In the genomic region with DNA sequence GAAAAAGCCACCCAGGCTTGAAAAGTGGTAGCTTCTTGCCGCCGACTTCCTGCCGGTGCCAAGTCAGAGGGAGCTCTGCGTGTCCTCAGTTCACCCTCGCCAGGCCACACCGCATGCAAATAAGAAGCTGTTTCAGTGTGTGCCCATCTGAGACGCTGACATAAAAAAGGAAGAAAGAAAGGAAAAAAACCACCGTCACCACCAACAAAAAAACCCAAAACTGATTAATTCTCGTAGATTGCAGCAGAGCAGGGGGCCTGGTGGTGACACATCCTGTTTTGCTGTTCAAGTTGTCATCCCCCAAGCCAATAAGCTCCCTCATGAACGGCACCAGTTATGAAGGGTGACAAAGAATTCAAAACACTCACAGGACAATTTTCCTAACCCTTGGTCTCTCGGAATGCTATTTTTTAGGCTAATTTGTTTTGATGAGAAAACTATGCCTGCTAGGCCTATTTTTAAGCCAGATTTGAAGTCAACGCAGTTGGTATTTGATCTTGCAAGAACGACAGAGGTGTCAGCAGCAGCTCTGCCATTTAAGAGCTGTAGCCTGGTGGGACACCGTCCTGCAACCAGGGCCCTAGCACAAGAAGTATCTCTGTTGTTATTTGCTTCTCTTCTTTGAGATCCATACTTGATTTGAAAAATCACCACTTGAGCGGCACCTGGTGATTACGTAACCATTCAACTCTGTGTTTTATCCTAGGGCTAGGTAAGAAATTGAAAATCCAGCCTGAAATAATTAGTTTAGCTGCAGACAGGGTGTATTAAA, we compare ENCODE assay signal across 8 cellular contexts.
DNase-seq lines count a peak whose midpoint lies in the region; ATAC-seq lines count a peak whose summit lies in the region.

No MANE protein-coding gene starts in this region.

- ATAC-seq in GM18907 (IDR thresholded peaks at IDR 0.05; ENCODE audit: unreplicated experiment) (peak; percentile 97), HG03103 (IDR thresholded peaks at IDR 0.05; ENCODE audit: low read depth, unreplicated experiment) (peak; percentile 68)

- H3K4me3 Mint-ChIP-seq in activated naive CD8-positive, alpha-beta T cell, result peak overlapping the region; percentile 83

- H3K27me3 Mint-ChIP-seq in activated naive CD8-positive, alpha-beta T cell, result no peaks in the 10 kb centered on the region

- no peaks in the 10 kb centered on the region for H3K9me3 Mint-ChIP-seq in activated naive CD8-positive, alpha-beta T cell (ENCODE audit: low read depth)

- H3K27ac Mint-ChIP-seq in activated naive CD8-positive, alpha-beta T cell, result peak overlapping the region; percentile 99

- H3K36me3 Mint-ChIP-seq in activated naive CD8-positive, alpha-beta T cell, result peaks cover 5% of the 10 kb centered on the region

- peaks cover 67% of the 10 kb centered on the region for H3K4me1 Mint-ChIP-seq in activated naive CD8-positive, alpha-beta T cell (ENCODE audit: low read depth)

- peak; percentile 79 for DNase-seq in T follicular helper cell (ENCODE audit: low read depth)
- peak; percentile 92 for DNase-seq in medulla oblongata (ENCODE audit: extremely low spot score)
- DNase-seq in stimulated activated CD8-positive, alpha-beta memory T cell treated with anti-CD3 and anti-CD28 coated beads, Interleukin-4, amount 100 ng/mL, for 24 hours (ENCODE audit: low read depth), result peak; percentile 71
- no peak for DNase-seq in HT-29 (ENCODE audit: low spot score)
- DNase-seq in T1000 (lab: John Stamatoyannopoulos, UW), result no peak

Comparison
In these comparisons a context has a peak if more than half of its experiments do, and no peak if none do; other contexts are left out.
1. DNase-seq: peak in T follicular helper cell (single experiment), medulla oblongata (single experiment) and stimulated activated CD8-positive, alpha-beta memory T cell treated with anti-CD3 and anti-CD28 coated beads, Interleukin-4, amount 100 ng/mL, for 24 hours (single experiment); none in HT-29 (single experiment) and T1000 (single experiment).